In genomic region chr9:77464591-77465125, GRCh38 we compare ENCODE assay signal across 21 cellular contexts.
"Had no signal": no experiment of that assay in that cellular context is flagged by ENCODE, and none has a peak within 500 bp of the region (broad histone marks: within the 10 kb centered on the region; RNA-seq: fewer than 3 reads in every experiment).

No MANE protein-coding gene starts in this region.

- H2AFZ ChIP-seq: hepatocyte had no signal

- H3K4me3 ChIP-seq: cardiac muscle cell, colonic mucosa, hepatocyte, prostate gland, right lobe of liver, testis had no signal

- FAIRE-seq: endothelial cell of umbilical vein had no signal

- H3K9me3 ChIP-seq: colonic mucosa, prostate gland, right lobe of liver, testis had no signal

- DNase-seq: activated CD4-positive, alpha-beta memory T cell treated with anti-CD3 and anti-CD28 coated beads for 36 hours; activated gamma-delta T cell treated with Interleukin-2 at 50 U/mL for 16 hours; activated naive CD8-positive, alpha-beta T cell treated with anti-CD3 and anti-CD28 coated beads, Interleukin-2, amount 10 ng/mL, durations not matched to agents 7 days and 5 days; activated T-cell treated with anti-CD3 and anti-CD28 coated beads, Interleukin-2, amount 50 U/mL, for 72 hours; aorta; colonic mucosa; effector CD4-positive, alpha-beta T cell; left colon; mammary epithelial cell; occipital lobe; right lobe of liver; stimulated activated CD4-positive, alpha-beta T cell treated with anti-CD3 and anti-CD28 coated beads, Interleukin-2, amount 100 ng/mL, for 24 hours; stimulated activated naive CD4-positive, alpha-beta T cell treated with Interleukin-2 at 50 U/mL for 16 hours; SW 1271; testis had no signal

- H3K79me2 ChIP-seq: hepatocyte had no signal

- H3K27ac Mint-ChIP-seq: activated CD4-positive, alpha-beta memory T cell treated with anti-CD3 and anti-CD28 coated beads for 36 hours; activated naive CD8-positive, alpha-beta T cell treated with anti-CD3 and anti-CD28 coated beads, Interleukin-2, amount 10 ng/mL, durations not matched to agents 7 days and 5 days; activated T-cell treated with anti-CD3 and anti-CD28 coated beads, Interleukin-2, amount 50 U/mL, for 72 hours; natural killer cell treated with Interleukin-12 subunit alpha and Interleukin-12 subunit beta and Interleukin-15 and Interleukin-18, amount 100 ng/mL, for 72 hours had no signal

- ATAC-seq: activated T-cell treated with anti-CD3 and anti-CD28 coated beads, Interleukin-2, amount 50 U/mL, for 72 hours; left colon; natural killer cell treated with Interleukin-12 subunit alpha and Interleukin-12 subunit beta and Interleukin-15 and Interleukin-18, amount 100 ng/mL, for 72 hours; right lobe of liver had no signal

- H3K4me1 Mint-ChIP-seq: activated naive CD8-positive, alpha-beta T cell treated with anti-CD3 and anti-CD28 coated beads, Interleukin-2, amount 10 ng/mL, durations not matched to agents 7 days and 5 days had no signal

- H3K27ac ChIP-seq: cardiac muscle cell, colonic mucosa, hepatocyte, prostate gland, right lobe of liver, testis, VCaP had no signal

- H3K36me3 Mint-ChIP-seq: activated CD4-positive, alpha-beta memory T cell treated with anti-CD3 and anti-CD28 coated beads for 36 hours; activated naive CD8-positive, alpha-beta T cell treated with anti-CD3 and anti-CD28 coated beads, Interleukin-2, amount 10 ng/mL, durations not matched to agents 7 days and 5 days; natural killer cell treated with Interleukin-12 subunit alpha and Interleukin-12 subunit beta and Interleukin-15 and Interleukin-18, amount 100 ng/mL, for 72 hours had no signal

- H3K36me3 ChIP-seq: cardiac muscle cell, colonic mucosa, prostate gland, right lobe of liver had no signal

- H3K9me3 Mint-ChIP-seq: activated CD4-positive, alpha-beta memory T cell treated with anti-CD3 and anti-CD28 coated beads for 36 hours; activated naive CD8-positive, alpha-beta T cell treated with anti-CD3 and anti-CD28 coated beads, Interleukin-2, amount 10 ng/mL, durations not matched to agents 7 days and 5 days; activated T-cell treated with anti-CD3 and anti-CD28 coated beads, Interleukin-2, amount 50 U/mL, for 72 hours; natural killer cell treated with Interleukin-12 subunit alpha and Interleukin-12 subunit beta and Interleukin-15 and Interleukin-18, amount 100 ng/mL, for 72 hours had no signal

- H3K4me2 ChIP-seq: hepatocyte had no signal

- H3K4me3 Mint-ChIP-seq: activated CD4-positive, alpha-beta memory T cell treated with anti-CD3 and anti-CD28 coated beads for 36 hours; activated naive CD8-positive, alpha-beta T cell treated with anti-CD3 and anti-CD28 coated beads, Interleukin-2, amount 10 ng/mL, durations not matched to agents 7 days and 5 days; activated T-cell treated with anti-CD3 and anti-CD28 coated beads, Interleukin-2, amount 50 U/mL, for 72 hours; natural killer cell treated with Interleukin-12 subunit alpha and Interleukin-12 subunit beta and Interleukin-15 and Interleukin-18, amount 100 ng/mL, for 72 hours had no signal

- H3K27me3 ChIP-seq: cardiac muscle cell, colonic mucosa, hepatocyte, right lobe of liver, testis had no signal

- H3K4me1 ChIP-seq: colonic mucosa, prostate gland, right lobe of liver, testis had no signal
